8 cellular contexts compared by ENCODE assay signal in the genomic region with DNA sequence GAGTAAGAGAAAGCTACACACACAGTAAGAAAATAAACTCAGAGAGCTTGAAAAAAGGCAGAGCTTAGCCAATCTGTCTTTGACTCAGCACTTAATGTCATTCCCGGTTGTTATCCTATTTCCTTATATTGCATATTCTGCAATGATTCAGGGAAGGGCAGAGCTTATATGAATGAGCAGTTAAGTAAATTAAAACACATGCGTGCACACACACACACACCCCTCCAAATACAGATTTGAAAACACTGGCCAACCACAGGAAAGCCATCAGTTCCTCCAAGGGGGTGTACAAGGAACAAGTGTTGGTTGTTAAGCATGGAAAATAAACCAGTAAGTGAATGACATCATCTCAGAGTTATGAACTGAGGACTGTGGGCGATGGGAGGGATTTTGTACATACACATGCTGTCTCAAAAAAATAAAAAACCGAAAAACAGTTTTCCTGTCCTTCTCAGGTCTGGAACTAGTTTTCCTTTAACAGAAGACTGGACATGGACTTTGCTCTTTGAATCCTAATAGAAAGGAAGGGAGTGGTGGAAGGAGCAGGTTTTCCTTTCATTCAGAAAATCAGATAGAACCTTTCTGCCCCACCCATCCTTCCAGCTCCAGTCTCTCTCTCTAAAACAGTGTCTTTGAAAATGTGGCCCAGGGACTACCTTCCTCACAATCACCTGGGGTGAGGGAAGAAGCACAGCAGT. TPM values are rescaled to one million over a fixed set of nuclear protein-coding genes. Genes with fewer than 3 reads are reported as not detected.
DNase-seq lines count a peak whose midpoint lies in the region; ATAC-seq and TF ChIP-seq lines count a peak whose summit lies in the region.

No MANE protein-coding gene starts in this region.

- H3K9me3 ChIP-seq in MM.1S (replicated peaks; ENCODE audit: insufficient read depth, low read length) (no peaks in the 10 kb centered on the region), neural cell (ENCODE audit: low read length) (no peaks in the 10 kb centered on the region)

- H3K9me2 ChIP-seq in MM.1S (replicated peaks; ENCODE audit: insufficient read depth, low read length) (no peaks in the 10 kb centered on the region), neural cell (ENCODE audit: insufficient read depth, low read length) (no peaks in the 10 kb centered on the region)

- H3K9ac ChIP-seq in MM.1S (ENCODE audit: low read length) (peak overlapping the region; percentile 44; the same call in 1 of the 2 replicates), neural cell (ENCODE audit: low read length) (no peak overlapping the region)

- no peaks in the 10 kb centered on the region for H3K36me3 ChIP-seq in MM.1S (replicated peaks; ENCODE audit: insufficient read depth, low read length)
- H3K36me3 ChIP-seq in brain microvascular endothelial cell (replicated peaks): no peaks in the 10 kb centered on the region
- no peaks in the 10 kb centered on the region for H3K36me3 ChIP-seq in neural cell (ENCODE audit: insufficient read depth, low read length)

- H3K4me3 ChIP-seq in MM.1S (ENCODE audit: low read length) (peak overlapping the region; percentile 83), brain microvascular endothelial cell (ENCODE audit: low read depth, low read length) (peak overlapping the region; percentile 89), neural cell (ENCODE audit: low read length) (peak overlapping the region; percentile 70)

- TF ChIP-seq EP300 in neural cell (conservative IDR thresholded peaks at IDR 0.05; ENCODE audit: poor library complexity, severe bottlenecking): no peak

- H3K79me2 ChIP-seq in MM.1S (ENCODE audit: low read length) (peaks cover 20% of the 10 kb centered on the region; the same call in 1 of the 2 replicates), neural cell (replicated peaks; ENCODE audit: insufficient read depth, low read length) (no peaks in the 10 kb centered on the region)

- in situ Hi-C loops in brain microvascular endothelial cell (cut with HindIII; ENCODE audit: low pct_ligation_motif_present, low sequenced_read_pairs): loop anchor here (10.0 kb wide), 1 partner anchor 47 kb away; no protein-coding TSS in a partner anchor

- no peaks in the 10 kb centered on the region for H3K27me3 ChIP-seq in MM.1S (replicated peaks; ENCODE audit: insufficient read depth, low read length)
- H3K27me3 ChIP-seq in brain microvascular endothelial cell (replicated peaks): no peaks in the 10 kb centered on the region
- no peaks in the 10 kb centered on the region for H3K27me3 ChIP-seq in neural cell (ENCODE audit: insufficient read depth, low read depth, low read length)

- no peak for ATAC-seq in HG03520 (IDR thresholded peaks at IDR 0.05; ENCODE audit: unreplicated experiment)

- H2AFZ ChIP-seq in MM.1S (ENCODE audit: low read length): peak overlapping the region; percentile 84
- no peak overlapping the region for H2AFZ ChIP-seq in neural cell (ENCODE audit: low read depth, low read length)

- H3K4me1 ChIP-seq in MM.1S (ENCODE audit: low read length): peaks cover 8% of the 10 kb centered on the region

- no peaks in the 10 kb centered on the region for H3F3A ChIP-seq in MM.1S (ENCODE audit: insufficient read depth, low read length)
- no peaks in the 10 kb centered on the region for H3F3A ChIP-seq in neural cell (ENCODE audit: insufficient read depth, low read length, poor library complexity, severe bottlenecking)

- TF ChIP-seq CTCF in MM.1S (IDR thresholded peaks at IDR 0.05; ENCODE audit: low read length) (no peak), brain microvascular endothelial cell (IDR thresholded peaks at IDR 0.05; ENCODE audit: low read depth, low read length, missing control alignments) (no peak), neural cell (IDR thresholded peaks at IDR 0.05; ENCODE audit: poor library complexity, severe bottlenecking) (no peak)

- H3K27ac ChIP-seq in MM.1S (ENCODE audit: low read length) (no peak overlapping the region), brain microvascular endothelial cell (peak overlapping the region; percentile 28), neural cell (ENCODE audit: low read length) (no peak overlapping the region)

- DNase-seq in EL: peak; percentile 91
- no peak for DNase-seq in MM.1S
- DNase-seq in brain microvascular endothelial cell: peak; percentile 81
- DNase-seq in RPMI8226: no peak
- DNase-seq in NCI-H345 (lab: John Stamatoyannopoulos, UW): no peak
- DNase-seq in DMS114 treated with DMSO at 0.1 percent for 48 hours (lab: John Stamatoyannopoulos, UW; ENCODE audit: unreplicated experiment): no peak

- H4K20me1 ChIP-seq in MM.1S (ENCODE audit: insufficient read depth, low read length) (no peaks in the 10 kb centered on the region), neural cell (ENCODE audit: insufficient read depth) (no peaks in the 10 kb centered on the region)

- TF ChIP-seq RAD21 in neural cell (conservative IDR thresholded peaks at IDR 0.05): no peak

- H3K4me2 ChIP-seq in MM.1S (ENCODE audit: low read depth, low read length) (peak overlapping the region; percentile 84), neural cell (ENCODE audit: low read length) (no peak overlapping the region)

TF ChIP-seq in neural cell, 6 proteins besides CTCF, POLR2A, EP300 and RAD21:
- TF ChIP-seq EZH2 (IDR thresholded peaks at IDR 0.05; ENCODE audit: borderline replicate concordance, insufficient read depth, low read length, poor library complexity, severe bottlenecking) (no peak), SMC3 (conservative IDR thresholded peaks at IDR 0.05; ENCODE audit: poor library complexity) (no peak), MXI1 (conservative IDR thresholded peaks at IDR 0.05; ENCODE audit: poor library complexity, severe bottlenecking) (no peak), TAF1 (IDR thresholded peaks at IDR 0.05; ENCODE audit: low read depth) (no peak)

RNA-seq across cellular contexts. Expression of gene IQGAP3, which starts 1.0 kb away (rescaled TPM):
- polyA plus RNA-seq in neural cell: 0.32 TPM in 1 of 2 replicates, not detected in the other
- polyA minus RNA-seq in neural cell: 0.46 and 0.49 TPM in 2 replicates

RNA-seq across cellular contexts. Expression of gene TTC24, which starts 8.1 kb away (rescaled TPM):
- not detected in 2 replicates for polyA plus RNA-seq in neural cell
- not detected in 2 replicates for polyA minus RNA-seq in neural cell

RNA-seq across cellular contexts. Expression of gene NAXE, which starts 20.2 kb away (rescaled TPM):
- polyA plus RNA-seq in neural cell: 95.7 and 111 TPM in 2 replicates
- polyA minus RNA-seq in neural cell: 63.9 and 65.7 TPM in 2 replicates

RNA-seq across cellular contexts. Expression of gene GPATCH4, which starts 29.9 kb away (rescaled TPM):
- polyA plus RNA-seq in neural cell: 1.3 and 3.9 TPM in 2 replicates
- polyA minus RNA-seq in neural cell: 3.2 and 5.2 TPM in 2 replicates

RNA-seq across cellular contexts. Expression of gene HAPLN2, which starts 47.8 kb away (rescaled TPM):
- polyA plus RNA-seq in neural cell: 22.9 and 24.6 TPM in 2 replicates
- 3.4 TPM in 2 replicates for polyA minus RNA-seq in neural cell

Comparison
In these comparisons a context has a peak if more than half of its experiments do, and no peak if none do; other contexts are left out.
1. DNase-seq: peak in EL (single experiment) and brain microvascular endothelial cell (single experiment); none in MM.1S (single experiment), RPMI8226 (single experiment), NCI-H345 (single experiment) and DMS114 treated with DMSO at 0.1 percent for 48 hours (single experiment).
2. Peak in every context shown above with its lines, with median percentiles within 50 percentile points of each other: H3K4me3 ChIP-seq.